In genomic region chr16:17565605-17566004, GRCh38 we compare ENCODE assay signal across 14 cellular contexts.
"Had no signal": no experiment of that assay in that cellular context is flagged by ENCODE, and none has a peak within 500 bp of the region (broad histone marks: within the 10 kb centered on the region; RNA-seq: fewer than 3 reads in every experiment).

No MANE protein-coding gene starts in this region.

- H3K27me3 ChIP-seq: ascending aorta, uterus had no signal

- H3K36me3 ChIP-seq: ascending aorta, breast epithelium, left lung, uterus had no signal

- H3K4me1 ChIP-seq: ascending aorta, breast epithelium, left lung, parathyroid adenoma, uterus had no signal

- H3K9ac ChIP-seq: parathyroid adenoma had no signal

- H3K27ac ChIP-seq: ascending aorta, breast epithelium, left lung, parathyroid adenoma, uterus had no signal

- DNase-seq: activated B cell treated with CpG ODN at 0.5 μM for 24 hours; activated CD4-positive, alpha-beta T cell treated with anti-CD3 and anti-CD28 coated beads, Interleukin-2, amount 10 ng/mL, durations not matched to agents 7 days and 5 days; activated naive CD4-positive, alpha-beta T cell; activated T-cell treated with anti-CD3 and anti-CD28 coated beads for 4 hours; cerebellar nuclear complex; effector memory CD4-positive, alpha-beta T cell; kidney; left lung; naive B cell; stimulated activated CD4-positive, alpha-beta T cell treated with anti-CD3 and anti-CD28 coated beads, Interleukin-12 subunit alpha, Interleukin-12 subunit beta, amount 100 ng/mL, for 4 hours; uterus had no signal

- H3K9me3 ChIP-seq: ascending aorta, left lung, uterus had no signal

- H3K79me2 ChIP-seq: parathyroid adenoma had no signal

- H3K4me3 ChIP-seq: ascending aorta, breast epithelium, left lung, uterus had no signal

- H2AFZ ChIP-seq: parathyroid adenoma had no signal
